23 cellular contexts compared by ENCODE assay signal in the genomic region with DNA sequence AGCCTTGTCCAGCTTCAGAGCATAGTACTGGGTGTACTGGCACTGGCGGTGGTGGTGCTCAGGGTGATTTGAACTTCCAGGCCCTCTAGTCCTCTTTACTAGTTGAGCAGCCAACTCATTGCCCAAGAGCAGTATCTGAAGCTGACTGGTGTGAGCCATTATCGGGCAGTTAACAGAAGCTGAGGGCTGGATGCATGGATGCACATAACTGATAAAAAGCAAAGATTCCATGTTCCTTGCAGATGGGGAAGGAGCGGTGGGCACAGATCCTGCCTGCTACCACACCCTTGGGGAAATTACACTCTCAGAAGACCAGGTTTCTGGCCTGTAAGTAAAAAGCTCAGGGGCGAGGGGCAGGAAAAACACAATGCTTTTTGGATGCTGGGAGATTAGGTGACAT.
"Had no signal": no experiment of that assay in that cellular context is flagged by ENCODE, and none has a peak within 500 bp of the region (broad histone marks: within the 10 kb centered on the region; RNA-seq: fewer than 3 reads in every experiment).

No MANE protein-coding gene starts in this region.

- DNase-seq: colonic mucosa; effector CD4-positive, alpha-beta T cell; endodermal cell; erythroblast; foreskin keratinocyte; head of caudate nucleus; kidney; left cardiac atrium; left ventricle myocardium inferior; lower lobe of right lung; midbrain; naive B cell; right cardiac atrium; small intestine; stimulated activated CD4-positive, alpha-beta T cell treated with anti-CD3 and anti-CD28 coated beads, Interleukin-12 subunit alpha, Interleukin-12 subunit beta, amount 100 ng/mL, for 4 hours; stimulated activated naive CD4-positive, alpha-beta T cell; tibial artery; upper lobe of right lung had no signal

- H3K4me1 ChIP-seq: colonic mucosa, foreskin keratinocyte, left ventricle myocardium inferior, lower lobe of right lung, tibial artery, upper lobe of right lung, vagina had no signal

- H2AFZ ChIP-seq: hepatocyte had no signal

- H3K79me2 ChIP-seq: hepatocyte had no signal

- H3K4me3 ChIP-seq: colonic mucosa, hepatocyte, left ventricle myocardium inferior, lower lobe of right lung, tibial artery, upper lobe of right lung, vagina had no signal

- H3K9me3 ChIP-seq: colonic mucosa, left ventricle myocardium inferior, lower lobe of right lung, neutrophil, tibial artery, upper lobe of right lung, vagina had no signal

- H3K27me3 ChIP-seq: colonic mucosa, foreskin keratinocyte, hepatocyte, neutrophil, tibial artery, upper lobe of right lung, vagina had no signal

- ATAC-seq: foreskin keratinocyte, left cardiac atrium, lower lobe of right lung, right cardiac atrium, upper lobe of right lung had no signal

- H3K36me3 Mint-ChIP-seq: memory B cell, naive B cell had no signal

- H3K27me3 Mint-ChIP-seq: memory B cell had no signal

- H3K27ac Mint-ChIP-seq: endodermal cell, memory B cell, naive B cell, nephron had no signal

- H3K27ac ChIP-seq: colonic mucosa, foreskin keratinocyte, hepatocyte, left ventricle myocardium inferior, lower lobe of right lung, neutrophil, tibial artery, upper lobe of right lung, vagina had no signal

- H3K4me2 ChIP-seq: hepatocyte had no signal

- H3K4me1 Mint-ChIP-seq: memory B cell, naive B cell had no signal

- H3K4me3 Mint-ChIP-seq: endodermal cell, memory B cell, naive B cell, nephron had no signal

- H3K9me3 Mint-ChIP-seq: endodermal cell, nephron had no signal

- H3K36me3 ChIP-seq: colonic mucosa, left ventricle myocardium inferior, lower lobe of right lung, neutrophil, tibial artery, upper lobe of right lung, vagina had no signal
